25 cellular contexts compared by ENCODE assay signal in the genomic region with DNA sequence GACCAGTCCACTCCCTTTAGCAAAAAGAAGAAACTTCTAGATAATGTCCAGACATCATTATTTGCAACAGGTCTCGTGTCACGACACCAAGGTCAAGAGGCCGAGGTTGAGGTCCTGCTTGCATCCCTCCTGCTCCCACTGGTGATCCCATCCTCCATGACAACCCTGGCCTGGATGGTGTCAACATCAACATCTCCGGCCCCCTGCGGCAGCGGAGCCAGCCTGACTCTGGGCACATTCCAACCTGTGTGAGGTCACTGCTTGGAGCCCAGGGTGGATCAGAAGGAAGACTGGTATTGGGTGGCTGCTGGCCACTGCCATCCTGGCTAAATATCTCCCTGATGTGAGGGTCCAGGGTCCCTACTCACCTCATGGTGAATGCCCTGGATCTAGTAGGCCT. TPM values are rescaled to one million over a fixed set of nuclear protein-coding genes. Genes with fewer than 3 reads are reported as not detected.
DNase-seq lines count a peak whose midpoint lies in the region; TF ChIP-seq lines count a peak whose summit lies in the region.
"Had no signal": no experiment of that assay in that cellular context is flagged by ENCODE, and none has a peak within 500 bp of the region (broad histone marks: within the 10 kb centered on the region; RNA-seq: fewer than 3 reads in every experiment).

No MANE protein-coding gene starts in this region.

- TF ChIP-seq CTCF in endodermal cell (conservative IDR thresholded peaks at IDR 0.05): no peak

- H3K4me1 Mint-ChIP-seq in endodermal cell: no peaks in the 10 kb centered on the region
- H3K4me1 Mint-ChIP-seq: activated CD4-positive, alpha-beta T cell treated with anti-CD3 and anti-CD28 coated beads, Interleukin-2, amount 10 ng/mL, durations not matched to agents 7 days and 5 days; naive thymus-derived CD8-positive, alpha-beta T cell had no signal

- no peaks in the 10 kb centered on the region for H3K79me2 ChIP-seq in trophoblast cell (ENCODE audit: control insufficient read depth, insufficient read depth, low read length, poor library complexity)

- no peaks in the 10 kb centered on the region for H3K9me3 Mint-ChIP-seq in endodermal cell
- H3K9me3 Mint-ChIP-seq: activated CD4-positive, alpha-beta T cell treated with anti-CD3 and anti-CD28 coated beads, Interleukin-2, amount 10 ng/mL, durations not matched to agents 7 days and 5 days had no signal

- no peak overlapping the region for H3K23ac ChIP-seq in trophoblast cell (ENCODE audit: low read length)

- H3K4me2 ChIP-seq in trophoblast cell (ENCODE audit: low read length): no peak overlapping the region

- no peak overlapping the region for H3K18ac ChIP-seq in trophoblast cell (ENCODE audit: low read length)

- H3K27ac ChIP-seq in endodermal cell (ENCODE audit: low read depth, low read length) (no peak overlapping the region), trophoblast cell (ENCODE audit: low read depth, low read length) (no peak overlapping the region)
- H3K27ac ChIP-seq: esophagus muscularis mucosa, gastroesophageal sphincter, HL-60, left ventricle myocardium inferior, upper lobe of right lung, WERI-Rb-1 had no signal

- peak overlapping the region; percentile 29 for H2BK12ac ChIP-seq in trophoblast cell (ENCODE audit: low read length)

- H3K4me3 Mint-ChIP-seq in endodermal cell: no peak overlapping the region
- H3K4me3 Mint-ChIP-seq: activated CD4-positive, alpha-beta T cell treated with anti-CD3 and anti-CD28 coated beads, Interleukin-2, amount 10 ng/mL, durations not matched to agents 7 days and 5 days; naive thymus-derived CD8-positive, alpha-beta T cell had no signal

- H2BK5ac ChIP-seq in trophoblast cell (ENCODE audit: low read depth, low read length, poor library complexity): peak overlapping the region; percentile 33

- H4K91ac ChIP-seq in trophoblast cell (ENCODE audit: low read depth, low read length): peak overlapping the region; percentile 58

- DNase-seq in EH (ENCODE audit: low read depth) (peak; percentile 29), NT2/D1 (ENCODE audit: low read depth, low spot score) (peak; percentile 20), endodermal cell (peak; percentile 65), trophoblast cell (peak; percentile 30 to 56), NCI-H1436 treated with DMSO at 0.1 percent for 48 hours (lab: John Stamatoyannopoulos, UW) (no peak), pons (ENCODE audit: low spot score) (no peak), COR-L47 (lab: John Stamatoyannopoulos, UW) (no peak), GDM1 (lab: John Stamatoyannopoulos, UW) (no peak)
- DNase-seq: activated CD4-positive, alpha-beta T cell treated with anti-CD3 and anti-CD28 coated beads, Interleukin-2, amount 10 ng/mL, durations not matched to agents 7 days and 5 days; activated T-cell treated with anti-CD3 and anti-CD28 coated beads, Interleukin-2, amount 50 U/mL, for 48 hours; BE2C; hippocampal formation; left ventricle myocardium inferior; naive thymus-derived CD8-positive, alpha-beta T cell; NCI-H1694; NCI-H2171; NCI-H524 treated with DMSO at 0.1 percent for 48 hours; SHP77 treated with DMSO at 0.1 percent for 48 hours; SW 1271; T-helper 9 cell; upper lobe of right lung; WERI-Rb-1 had no signal

- H3K9me3 ChIP-seq in NT2/D1 (ENCODE audit: insufficient read depth, low read length) (no peaks in the 10 kb centered on the region), endodermal cell (ENCODE audit: control insufficient read depth, low read length) (no peaks in the 10 kb centered on the region), trophoblast cell (ENCODE audit: insufficient read depth, low read depth, low read length) (no peaks in the 10 kb centered on the region)
- H3K9me3 ChIP-seq: BE2C, esophagus muscularis mucosa, gastroesophageal sphincter, upper lobe of right lung had no signal

- H3K4me3 ChIP-seq in NT2/D1 (ENCODE audit: insufficient read length, low read depth): no peak overlapping the region
- no peak overlapping the region for H3K4me3 ChIP-seq in endodermal cell (ENCODE audit: low read length)
- no peak overlapping the region for H3K4me3 ChIP-seq in trophoblast cell (ENCODE audit: low read depth, low read length)
- H3K4me3 ChIP-seq: esophagus muscularis mucosa, gastroesophageal sphincter, left ventricle myocardium inferior, upper lobe of right lung had no signal

- no peak overlapping the region for H3K4ac ChIP-seq in trophoblast cell (ENCODE audit: low read depth, low read length)

- peaks cover 6% of the 10 kb centered on the region for H3K79me1 ChIP-seq in trophoblast cell (ENCODE audit: low read length)

- no peak overlapping the region for H3K9ac ChIP-seq in NT2/D1 (ENCODE audit: insufficient read length, low read depth)
- H3K9ac ChIP-seq in endodermal cell (ENCODE audit: extremely low read depth, low read length, poor library complexity, severe bottlenecking): no peak overlapping the region
- H3K9ac ChIP-seq in trophoblast cell (ENCODE audit: low read length): no peak overlapping the region

- H2AFZ ChIP-seq in trophoblast cell (ENCODE audit: insufficient read depth, low read length, poor library complexity): no peak overlapping the region

- no peak overlapping the region for H3K14ac ChIP-seq in trophoblast cell (ENCODE audit: low read length)

- 88 to 94% methylated on average over 3 to 6 of the region's 6 CpGs for WGBS in endodermal cell (ENCODE audit: insufficient coverage in 1 of 2, insufficient read length in 1 of 2), 2 experiments
- WGBS in trophoblast cell (ENCODE audit: extremely low coverage, insufficient coverage, insufficient read length): no CpG with 5 or more reads among the region's 6 CpGs

- no peak overlapping the region for H2BK120ac ChIP-seq in trophoblast cell (ENCODE audit: insufficient read depth, low read length, poor library complexity)

- H4K8ac ChIP-seq in trophoblast cell (ENCODE audit: low read depth, low read length): no peak overlapping the region

- no peaks in the 10 kb centered on the region for H3K36me3 ChIP-seq in NT2/D1 (ENCODE audit: insufficient read depth, insufficient read length, low read length)
- H3K36me3 ChIP-seq in endodermal cell (ENCODE audit: control insufficient read depth, insufficient read depth, low read length): no peaks in the 10 kb centered on the region
- H3K36me3 ChIP-seq in trophoblast cell (ENCODE audit: control insufficient read depth in 1 of 2, insufficient read depth in 2 of 2, low read length in 2 of 2): no peaks in the 10 kb centered on the region
- H3K36me3 ChIP-seq: BE2C, esophagus muscularis mucosa, gastroesophageal sphincter, left ventricle myocardium inferior, upper lobe of right lung, WERI-Rb-1 had no signal

- no peaks in the 10 kb centered on the region for H3K36me3 Mint-ChIP-seq in endodermal cell (ENCODE audit: low read depth)
- H3K36me3 Mint-ChIP-seq: naive thymus-derived CD8-positive, alpha-beta T cell had no signal

- no peaks in the 10 kb centered on the region for H3K27me3 Mint-ChIP-seq in endodermal cell (ENCODE audit: insufficient read depth)
- H3K27me3 Mint-ChIP-seq: activated CD4-positive, alpha-beta T cell treated with anti-CD3 and anti-CD28 coated beads, Interleukin-2, amount 10 ng/mL, durations not matched to agents 7 days and 5 days had no signal

- H3K27me3 ChIP-seq in NT2/D1 (ENCODE audit: insufficient read depth, insufficient read length) (no peaks in the 10 kb centered on the region), endodermal cell (ENCODE audit: control insufficient read depth, insufficient read depth, low read length, poor library complexity, severe bottlenecking) (no peaks in the 10 kb centered on the region), trophoblast cell (ENCODE audit: insufficient read depth, low read length) (no peaks in the 10 kb centered on the region)
- H3K27me3 ChIP-seq: BE2C, esophagus muscularis mucosa, gastroesophageal sphincter, upper lobe of right lung had no signal

- peak overlapping the region; percentile 30 for H3K27ac Mint-ChIP-seq in endodermal cell
- H3K27ac Mint-ChIP-seq: activated CD4-positive, alpha-beta T cell treated with anti-CD3 and anti-CD28 coated beads, Interleukin-2, amount 10 ng/mL, durations not matched to agents 7 days and 5 days had no signal

- no peak overlapping the region for H4K12ac ChIP-seq in trophoblast cell (ENCODE audit: low read depth, low read length)

- H3K4me1 ChIP-seq in NT2/D1 (ENCODE audit: insufficient read depth, insufficient read length) (peaks cover 5% of the 10 kb centered on the region), endodermal cell (ENCODE audit: control insufficient read depth, insufficient read depth, low read length) (no peaks in the 10 kb centered on the region), trophoblast cell (ENCODE audit: control insufficient read depth in 1 of 2, insufficient read depth in 2 of 2, low read length in 2 of 2) (peaks cover 15% of the 10 kb centered on the region in 2 experiments)
- H3K4me1 ChIP-seq: BE2C, left ventricle myocardium inferior, upper lobe of right lung had no signal

- no peak overlapping the region for H2AK5ac ChIP-seq in trophoblast cell (ENCODE audit: low read length)

RNA-seq across cellular contexts. Expression of gene PADI2, which starts 28.4 kb away (rescaled TPM):
- total RNA-seq in endodermal cell: 1 to 10 TPM; 2.0 to 2.7 TPM
- polyA plus RNA-seq in endodermal cell (2013, experiment 1 of 2): 2.3 TPM
- 2.4 TPM for polyA plus RNA-seq in endodermal cell (2013, experiment 2 of 2)
- 0.62 and 0.63 TPM in 2 replicates for polyA plus RNA-seq in trophoblast cell (2013)
- total RNA-seq: naive thymus-derived CD8-positive, alpha-beta T cell had no signal

RNA-seq across cellular contexts. Expression of gene SDHB, which starts 37.0 kb away (rescaled TPM):
- 10 to 100 TPM; 68.5 to 75.2 TPM for total RNA-seq in endodermal cell
- 91.8 TPM for polyA plus RNA-seq in endodermal cell (2013, experiment 1 of 2)
- polyA plus RNA-seq in endodermal cell (2013, experiment 2 of 2): 94.9 TPM
- 101 and 104 TPM in 2 replicates for polyA plus RNA-seq in trophoblast cell (2013)

Comparison
In these comparisons a context has a peak if more than half of its experiments do, and no peak if none do; other contexts are left out.
1. DNase-seq: peak in EH (single experiment), NT2/D1 (single experiment), endodermal cell (single experiment) and trophoblast cell (2 of 2); none in NCI-H1436 treated with DMSO at 0.1 percent for 48 hours (single experiment), pons (single experiment), COR-L47 (single experiment) and GDM1 (single experiment).